ENCODE assay signal across 14 cellular contexts in the genomic region with DNA sequence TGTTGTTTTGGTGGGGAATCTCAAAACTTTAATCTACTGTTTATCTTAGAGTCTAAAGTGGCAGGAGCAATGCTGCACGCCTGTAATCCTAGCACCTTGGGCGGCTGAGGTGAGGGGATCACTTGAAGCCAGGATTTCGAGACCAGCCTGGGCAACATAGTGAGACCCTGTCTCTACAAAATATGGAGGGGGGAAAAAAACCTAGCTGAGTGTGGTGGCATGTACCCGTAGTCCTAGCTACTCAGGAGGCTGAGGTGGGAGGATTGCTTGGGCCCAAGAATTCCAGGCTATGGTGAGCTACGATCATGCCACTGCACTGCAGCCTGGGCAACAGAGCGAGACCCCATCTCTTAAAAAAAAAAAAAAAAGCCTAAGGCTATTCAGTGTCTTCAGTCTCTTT.
"Had no signal": no experiment of that assay in that cellular context is flagged by ENCODE, and none has a peak within 500 bp of the region (broad histone marks: within the 10 kb centered on the region; RNA-seq: fewer than 3 reads in every experiment).

No MANE protein-coding gene starts in this region.

- ATAC-seq: esophagus mucosa, gastrocnemius medialis had no signal

- H3K27ac Mint-ChIP-seq: natural killer cell treated with Interleukin-12 subunit alpha and Interleukin-12 subunit beta and Interleukin-15 and Interleukin-18, amount 100 ng/mL, for 72 hours had no signal

- DNase-seq: cortex of kidney; effector memory CD4-positive, alpha-beta T cell; gastrocnemius medialis; glutamatergic neuron; psoas muscle; small intestine; stimulated activated CD4-positive, alpha-beta T cell treated with anti-CD3 and anti-CD28 coated beads, Interleukin-12 subunit alpha, Interleukin-12 subunit beta, amount 100 ng/mL, for 4 hours; stimulated activated naive CD4-positive, alpha-beta T cell; stomach; trophoblast cell had no signal

- H3K4me3 Mint-ChIP-seq: natural killer cell treated with Interleukin-12 subunit alpha and Interleukin-12 subunit beta and Interleukin-15 and Interleukin-18, amount 100 ng/mL, for 72 hours had no signal

- H3K4me1 ChIP-seq: psoas muscle had no signal

- H3K27ac ChIP-seq: gastrocnemius medialis, psoas muscle, stomach had no signal

- H3K9me3 Mint-ChIP-seq: natural killer cell treated with Interleukin-12 subunit alpha and Interleukin-12 subunit beta and Interleukin-15 and Interleukin-18, amount 100 ng/mL, for 72 hours had no signal

- H3K36me3 ChIP-seq: gastrocnemius medialis, stomach had no signal

- H3K4me3 ChIP-seq: psoas muscle had no signal

- H3K9me3 ChIP-seq: gastrocnemius medialis, psoas muscle, stomach had no signal

- FAIRE-seq: endometrium, small intestine, urothelium cell line had no signal
